Comparison of ENCODE assay signal across 1 cellular context in the genomic region with DNA sequence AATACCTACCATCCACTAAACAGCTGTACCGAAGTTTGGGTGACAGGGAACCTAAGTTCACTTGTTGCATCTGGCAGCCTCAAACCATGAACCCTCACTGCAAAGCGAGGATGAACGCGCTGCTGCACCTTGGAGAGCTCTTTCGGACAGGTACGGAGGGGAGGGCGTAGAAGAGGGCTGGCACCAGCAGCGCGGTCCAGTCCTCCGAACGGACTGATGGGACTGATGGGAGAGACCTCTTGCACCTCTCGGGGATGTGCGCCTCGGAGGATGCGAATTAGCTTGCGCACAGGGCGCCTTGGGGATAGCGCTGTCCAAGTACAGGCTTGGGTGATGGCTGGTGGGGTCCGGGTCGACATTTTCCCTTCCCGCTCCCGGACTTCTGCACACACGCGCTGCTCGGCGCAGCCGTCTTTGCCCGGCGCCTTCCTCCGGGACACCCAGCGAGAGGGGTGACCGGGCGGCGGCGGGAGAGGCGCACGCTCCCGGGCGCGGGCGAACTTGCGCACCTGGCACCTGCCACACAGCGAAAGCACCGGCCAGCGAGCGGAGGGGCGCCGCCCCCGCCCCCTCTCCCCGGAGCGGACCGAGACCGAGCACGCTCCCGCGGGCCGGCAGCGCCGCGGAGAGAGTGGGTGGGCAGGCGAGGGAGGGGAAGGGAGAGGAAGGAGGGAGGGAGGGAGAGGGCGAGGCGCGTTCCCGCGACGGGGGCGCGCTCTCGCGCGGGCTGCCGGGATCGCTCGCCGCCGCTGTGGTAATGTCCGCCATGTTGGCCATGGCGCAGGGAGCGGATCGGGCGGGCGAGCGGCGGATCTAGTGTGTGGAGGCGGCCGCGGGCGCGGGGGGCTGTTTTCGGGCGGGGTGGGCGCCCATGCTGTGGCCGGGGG.
TF ChIP-seq lines count a peak whose summit lies in the region.

A gene with protein sequence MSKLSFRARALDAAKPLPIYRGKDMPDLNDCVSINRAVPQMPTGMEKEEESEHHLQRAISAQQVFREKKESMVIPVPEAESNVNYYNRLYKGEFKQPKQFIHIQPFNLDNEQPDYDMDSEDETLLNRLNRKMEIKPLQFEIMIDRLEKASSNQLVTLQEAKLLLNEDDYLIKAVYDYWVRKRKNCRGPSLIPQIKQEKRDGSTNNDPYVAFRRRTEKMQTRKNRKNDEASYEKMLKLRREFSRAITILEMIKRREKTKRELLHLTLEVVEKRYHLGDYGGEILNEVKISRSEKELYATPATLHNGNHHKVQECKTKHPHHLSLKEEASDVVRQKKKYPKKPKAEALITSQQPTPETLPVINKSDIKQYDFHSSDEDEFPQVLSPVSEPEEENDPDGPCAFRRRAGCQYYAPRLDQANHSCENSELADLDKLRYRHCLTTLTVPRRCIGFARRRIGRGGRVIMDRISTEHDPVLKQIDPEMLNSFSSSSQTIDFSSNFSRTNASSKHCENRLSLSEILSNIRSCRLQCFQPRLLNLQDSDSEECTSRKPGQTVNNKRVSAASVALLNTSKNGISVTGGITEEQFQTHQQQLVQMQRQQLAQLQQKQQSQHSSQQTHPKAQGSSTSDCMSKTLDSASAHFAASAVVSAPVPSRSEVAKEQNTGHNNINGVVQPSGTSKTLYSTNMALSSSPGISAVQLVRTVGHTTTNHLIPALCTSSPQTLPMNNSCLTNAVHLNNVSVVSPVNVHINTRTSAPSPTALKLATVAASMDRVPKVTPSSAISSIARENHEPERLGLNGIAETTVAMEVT (plus strand): TSS at position 754 of the 887 bp plus-strand sequence. CDS start 267 bp downstream, outside the sequence.

TF ChIP-seq in GM12878, 131 proteins besides CTCF, POLR2A, EP300 and RAD21 (continued from another document and continues in another):
- TF ChIP-seq, protein P1, sequence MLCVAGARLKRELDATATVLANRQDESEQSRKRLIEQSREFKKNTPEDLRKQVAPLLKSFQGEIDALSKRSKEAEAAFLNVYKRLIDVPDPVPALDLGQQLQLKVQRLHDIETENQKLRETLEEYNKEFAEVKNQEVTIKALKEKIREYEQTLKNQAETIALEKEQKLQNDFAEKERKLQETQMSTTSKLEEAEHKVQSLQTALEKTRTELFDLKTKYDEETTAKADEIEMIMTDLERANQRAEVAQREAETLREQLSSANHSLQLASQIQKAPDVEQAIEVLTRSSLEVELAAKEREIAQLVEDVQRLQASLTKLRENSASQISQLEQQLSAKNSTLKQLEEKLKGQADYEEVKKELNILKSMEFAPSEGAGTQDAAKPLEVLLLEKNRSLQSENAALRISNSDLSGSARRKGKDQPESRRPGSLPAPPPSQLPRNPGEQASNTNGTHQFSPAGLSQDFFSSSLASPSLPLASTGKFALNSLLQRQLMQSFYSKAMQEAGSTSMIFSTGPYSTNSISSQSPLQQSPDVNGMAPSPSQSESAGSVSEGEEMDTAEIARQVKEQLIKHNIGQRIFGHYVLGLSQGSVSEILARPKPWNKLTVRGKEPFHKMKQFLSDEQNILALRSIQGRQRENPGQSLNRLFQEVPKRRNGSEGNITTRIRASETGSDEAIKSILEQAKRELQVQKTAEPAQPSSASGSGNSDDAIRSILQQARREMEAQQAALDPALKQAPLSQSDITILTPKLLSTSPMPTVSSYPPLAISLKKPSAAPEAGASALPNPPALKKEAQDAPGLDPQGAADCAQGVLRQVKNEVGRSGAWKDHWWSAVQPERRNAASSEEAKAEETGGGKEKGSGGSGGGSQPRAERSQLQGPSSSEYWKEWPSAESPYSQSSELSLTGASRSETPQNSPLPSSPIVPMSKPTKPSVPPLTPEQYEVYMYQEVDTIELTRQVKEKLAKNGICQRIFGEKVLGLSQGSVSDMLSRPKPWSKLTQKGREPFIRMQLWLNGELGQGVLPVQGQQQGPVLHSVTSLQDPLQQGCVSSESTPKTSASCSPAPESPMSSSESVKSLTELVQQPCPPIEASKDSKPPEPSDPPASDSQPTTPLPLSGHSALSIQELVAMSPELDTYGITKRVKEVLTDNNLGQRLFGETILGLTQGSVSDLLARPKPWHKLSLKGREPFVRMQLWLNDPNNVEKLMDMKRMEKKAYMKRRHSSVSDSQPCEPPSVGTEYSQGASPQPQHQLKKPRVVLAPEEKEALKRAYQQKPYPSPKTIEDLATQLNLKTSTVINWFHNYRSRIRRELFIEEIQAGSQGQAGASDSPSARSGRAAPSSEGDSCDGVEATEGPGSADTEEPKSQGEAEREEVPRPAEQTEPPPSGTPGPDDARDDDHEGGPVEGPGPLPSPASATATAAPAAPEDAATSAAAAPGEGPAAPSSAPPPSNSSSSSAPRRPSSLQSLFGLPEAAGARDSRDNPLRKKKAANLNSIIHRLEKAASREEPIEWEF (IDR thresholded peaks at IDR 0.05; ENCODE audit: insufficient replicate concordance, low read depth, low read length) = no peak
- 0 out of 2 replicates have a peak, but pooled peaks have one; percentile 20 for TF ChIP-seq MXI1 (IDR thresholded peaks at IDR 0.05; ENCODE audit: low read depth, low read length)
- no peak for TF ChIP-seq FOXM1 (IDR thresholded peaks at IDR 0.05; ENCODE audit: low read depth, low read length)
- TF ChIP-seq MEF2A (IDR thresholded peaks at IDR 0.05; ENCODE audit: insufficient read depth, low read depth, low read length) = no peak
- 0 out of 2 replicates have a peak, but pooled peaks have one; percentile 3 for TF ChIP-seq BCL11A (IDR thresholded peaks at IDR 0.05; ENCODE audit: low read depth, low read length)
- TF ChIP-seq SP1 (IDR thresholded peaks at IDR 0.05; ENCODE audit: low read depth, low read length) = no peak
- TF ChIP-seq SIN3A (IDR thresholded peaks at IDR 0.05; ENCODE audit: low read depth, low read length) = no peak
- TF ChIP-seq POU2F2 (IDR thresholded peaks at IDR 0.05; ENCODE audit: borderline replicate concordance, low read depth, low read length) = peak; percentile 70; the same call in 2 of the 3 replicates
- TF ChIP-seq, protein P2, sequence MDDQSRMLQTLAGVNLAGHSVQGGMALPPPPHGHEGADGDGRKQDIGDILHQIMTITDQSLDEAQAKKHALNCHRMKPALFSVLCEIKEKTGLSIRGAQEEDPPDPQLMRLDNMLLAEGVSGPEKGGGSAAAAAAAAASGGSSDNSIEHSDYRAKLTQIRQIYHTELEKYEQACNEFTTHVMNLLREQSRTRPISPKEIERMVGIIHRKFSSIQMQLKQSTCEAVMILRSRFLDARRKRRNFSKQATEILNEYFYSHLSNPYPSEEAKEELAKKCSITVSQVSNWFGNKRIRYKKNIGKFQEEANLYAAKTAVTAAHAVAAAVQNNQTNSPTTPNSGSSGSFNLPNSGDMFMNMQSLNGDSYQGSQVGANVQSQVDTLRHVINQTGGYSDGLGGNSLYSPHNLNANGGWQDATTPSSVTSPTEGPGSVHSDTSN (IDR thresholded peaks at IDR 0.05; ENCODE audit: insufficient replicate concordance, low read depth, low read length) = no peak
- TF ChIP-seq, protein P3, sequence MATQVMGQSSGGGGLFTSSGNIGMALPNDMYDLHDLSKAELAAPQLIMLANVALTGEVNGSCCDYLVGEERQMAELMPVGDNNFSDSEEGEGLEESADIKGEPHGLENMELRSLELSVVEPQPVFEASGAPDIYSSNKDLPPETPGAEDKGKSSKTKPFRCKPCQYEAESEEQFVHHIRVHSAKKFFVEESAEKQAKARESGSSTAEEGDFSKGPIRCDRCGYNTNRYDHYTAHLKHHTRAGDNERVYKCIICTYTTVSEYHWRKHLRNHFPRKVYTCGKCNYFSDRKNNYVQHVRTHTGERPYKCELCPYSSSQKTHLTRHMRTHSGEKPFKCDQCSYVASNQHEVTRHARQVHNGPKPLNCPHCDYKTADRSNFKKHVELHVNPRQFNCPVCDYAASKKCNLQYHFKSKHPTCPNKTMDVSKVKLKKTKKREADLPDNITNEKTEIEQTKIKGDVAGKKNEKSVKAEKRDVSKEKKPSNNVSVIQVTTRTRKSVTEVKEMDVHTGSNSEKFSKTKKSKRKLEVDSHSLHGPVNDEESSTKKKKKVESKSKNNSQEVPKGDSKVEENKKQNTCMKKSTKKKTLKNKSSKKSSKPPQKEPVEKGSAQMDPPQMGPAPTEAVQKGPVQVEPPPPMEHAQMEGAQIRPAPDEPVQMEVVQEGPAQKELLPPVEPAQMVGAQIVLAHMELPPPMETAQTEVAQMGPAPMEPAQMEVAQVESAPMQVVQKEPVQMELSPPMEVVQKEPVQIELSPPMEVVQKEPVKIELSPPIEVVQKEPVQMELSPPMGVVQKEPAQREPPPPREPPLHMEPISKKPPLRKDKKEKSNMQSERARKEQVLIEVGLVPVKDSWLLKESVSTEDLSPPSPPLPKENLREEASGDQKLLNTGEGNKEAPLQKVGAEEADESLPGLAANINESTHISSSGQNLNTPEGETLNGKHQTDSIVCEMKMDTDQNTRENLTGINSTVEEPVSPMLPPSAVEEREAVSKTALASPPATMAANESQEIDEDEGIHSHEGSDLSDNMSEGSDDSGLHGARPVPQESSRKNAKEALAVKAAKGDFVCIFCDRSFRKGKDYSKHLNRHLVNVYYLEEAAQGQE (IDR thresholded peaks at IDR 0.05; ENCODE audit: low read depth, low read length) = peak; percentile 78
- TF ChIP-seq EED (IDR thresholded peaks at IDR 0.05; ENCODE audit: low read depth) = peak; percentile 16; the same call in 1 of the 2 replicates
- 0 out of 4 replicates have a peak, but pooled peaks of 1 of the 2 experiments have one; percentile 13 for TF ChIP-seq IKZF2 (IDR thresholded peaks at IDR 0.05)
- no peak for TF ChIP-seq GABPA (IDR thresholded peaks at IDR 0.05; ENCODE audit: low read depth)
- TF ChIP-seq, protein P4, sequence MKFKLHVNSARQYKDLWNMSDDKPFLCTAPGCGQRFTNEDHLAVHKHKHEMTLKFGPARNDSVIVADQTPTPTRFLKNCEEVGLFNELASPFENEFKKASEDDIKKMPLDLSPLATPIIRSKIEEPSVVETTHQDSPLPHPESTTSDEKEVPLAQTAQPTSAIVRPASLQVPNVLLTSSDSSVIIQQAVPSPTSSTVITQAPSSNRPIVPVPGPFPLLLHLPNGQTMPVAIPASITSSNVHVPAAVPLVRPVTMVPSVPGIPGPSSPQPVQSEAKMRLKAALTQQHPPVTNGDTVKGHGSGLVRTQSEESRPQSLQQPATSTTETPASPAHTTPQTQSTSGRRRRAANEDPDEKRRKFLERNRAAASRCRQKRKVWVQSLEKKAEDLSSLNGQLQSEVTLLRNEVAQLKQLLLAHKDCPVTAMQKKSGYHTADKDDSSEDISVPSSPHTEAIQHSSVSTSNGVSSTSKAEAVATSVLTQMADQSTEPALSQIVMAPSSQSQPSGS (IDR thresholded peaks at IDR 0.05; ENCODE audit: low read length) = no peak
- TF ChIP-seq, protein P5, sequence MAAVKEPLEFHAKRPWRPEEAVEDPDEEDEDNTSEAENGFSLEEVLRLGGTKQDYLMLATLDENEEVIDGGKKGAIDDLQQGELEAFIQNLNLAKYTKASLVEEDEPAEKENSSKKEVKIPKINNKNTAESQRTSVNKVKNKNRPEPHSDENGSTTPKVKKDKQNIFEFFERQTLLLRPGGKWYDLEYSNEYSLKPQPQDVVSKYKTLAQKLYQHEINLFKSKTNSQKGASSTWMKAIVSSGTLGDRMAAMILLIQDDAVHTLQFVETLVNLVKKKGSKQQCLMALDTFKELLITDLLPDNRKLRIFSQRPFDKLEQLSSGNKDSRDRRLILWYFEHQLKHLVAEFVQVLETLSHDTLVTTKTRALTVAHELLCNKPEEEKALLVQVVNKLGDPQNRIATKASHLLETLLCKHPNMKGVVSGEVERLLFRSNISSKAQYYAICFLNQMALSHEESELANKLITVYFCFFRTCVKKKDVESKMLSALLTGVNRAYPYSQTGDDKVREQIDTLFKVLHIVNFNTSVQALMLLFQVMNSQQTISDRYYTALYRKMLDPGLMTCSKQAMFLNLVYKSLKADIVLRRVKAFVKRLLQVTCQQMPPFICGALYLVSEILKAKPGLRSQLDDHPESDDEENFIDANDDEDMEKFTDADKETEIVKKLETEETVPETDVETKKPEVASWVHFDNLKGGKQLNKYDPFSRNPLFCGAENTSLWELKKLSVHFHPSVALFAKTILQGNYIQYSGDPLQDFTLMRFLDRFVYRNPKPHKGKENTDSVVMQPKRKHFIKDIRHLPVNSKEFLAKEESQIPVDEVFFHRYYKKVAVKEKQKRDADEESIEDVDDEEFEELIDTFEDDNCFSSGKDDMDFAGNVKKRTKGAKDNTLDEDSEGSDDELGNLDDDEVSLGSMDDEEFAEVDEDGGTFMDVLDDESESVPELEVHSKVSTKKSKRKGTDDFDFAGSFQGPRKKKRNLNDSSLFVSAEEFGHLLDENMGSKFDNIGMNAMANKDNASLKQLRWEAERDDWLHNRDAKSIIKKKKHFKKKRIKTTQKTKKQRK (IDR thresholded peaks at IDR 0.05; ENCODE audit: low read depth, low read length) = no peak
- TF ChIP-seq CEBPB (IDR thresholded peaks at IDR 0.05; ENCODE audit: borderline replicate concordance in 1 of 2, low read depth in 2 of 2, low read length in 2 of 2) = no peak
- TF ChIP-seq TCF7 (IDR thresholded peaks at IDR 0.05; ENCODE audit: borderline replicate concordance) = no peak
- no peak for TF ChIP-seq ZNF207 (IDR thresholded peaks at IDR 0.05; ENCODE audit: borderline replicate concordance)
- TF ChIP-seq RFX5 (IDR thresholded peaks at IDR 0.05; ENCODE audit: low read depth, low read length) = no peak
- TF ChIP-seq, protein P6, sequence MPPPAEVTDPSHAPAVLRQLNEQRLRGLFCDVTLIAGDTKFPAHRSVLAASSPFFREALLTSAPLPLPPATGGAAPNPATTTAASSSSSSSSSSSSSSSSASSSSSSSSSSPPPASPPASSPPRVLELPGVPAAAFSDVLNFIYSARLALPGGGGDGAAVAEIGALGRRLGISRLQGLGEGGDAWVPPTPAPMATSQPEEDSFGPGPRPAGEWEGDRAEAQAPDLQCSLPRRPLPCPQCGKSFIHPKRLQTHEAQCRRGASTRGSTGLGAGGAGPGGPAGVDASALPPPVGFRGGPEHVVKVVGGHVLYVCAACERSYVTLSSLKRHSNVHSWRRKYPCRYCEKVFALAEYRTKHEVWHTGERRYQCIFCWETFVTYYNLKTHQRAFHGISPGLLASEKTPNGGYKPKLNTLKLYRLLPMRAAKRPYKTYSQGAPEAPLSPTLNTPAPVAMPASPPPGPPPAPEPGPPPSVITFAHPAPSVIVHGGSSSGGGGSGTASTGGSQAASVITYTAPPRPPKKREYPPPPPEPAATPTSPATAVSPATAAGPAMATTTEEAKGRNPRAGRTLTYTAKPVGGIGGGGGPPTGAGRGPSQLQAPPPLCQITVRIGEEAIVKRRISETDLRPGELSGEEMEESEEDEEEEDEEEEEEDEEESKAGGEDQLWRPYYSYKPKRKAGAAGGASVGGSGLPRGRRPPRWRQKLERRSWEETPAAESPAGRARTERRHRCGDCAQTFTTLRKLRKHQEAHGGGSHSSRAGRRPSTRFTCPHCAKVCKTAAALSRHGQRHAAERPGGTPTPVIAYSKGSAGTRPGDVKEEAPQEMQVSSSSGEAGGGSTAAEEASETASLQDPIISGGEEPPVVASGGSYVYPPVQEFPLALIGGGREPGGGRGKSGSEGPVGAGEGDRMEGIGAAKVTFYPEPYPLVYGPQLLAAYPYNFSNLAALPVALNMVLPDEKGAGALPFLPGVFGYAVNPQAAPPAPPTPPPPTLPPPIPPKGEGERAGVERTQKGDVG (CRISPR knock-in tag; IDR thresholded peaks at IDR 0.05) = no peak
